ENCODE assay signal across 16 cellular contexts in the genomic region with DNA sequence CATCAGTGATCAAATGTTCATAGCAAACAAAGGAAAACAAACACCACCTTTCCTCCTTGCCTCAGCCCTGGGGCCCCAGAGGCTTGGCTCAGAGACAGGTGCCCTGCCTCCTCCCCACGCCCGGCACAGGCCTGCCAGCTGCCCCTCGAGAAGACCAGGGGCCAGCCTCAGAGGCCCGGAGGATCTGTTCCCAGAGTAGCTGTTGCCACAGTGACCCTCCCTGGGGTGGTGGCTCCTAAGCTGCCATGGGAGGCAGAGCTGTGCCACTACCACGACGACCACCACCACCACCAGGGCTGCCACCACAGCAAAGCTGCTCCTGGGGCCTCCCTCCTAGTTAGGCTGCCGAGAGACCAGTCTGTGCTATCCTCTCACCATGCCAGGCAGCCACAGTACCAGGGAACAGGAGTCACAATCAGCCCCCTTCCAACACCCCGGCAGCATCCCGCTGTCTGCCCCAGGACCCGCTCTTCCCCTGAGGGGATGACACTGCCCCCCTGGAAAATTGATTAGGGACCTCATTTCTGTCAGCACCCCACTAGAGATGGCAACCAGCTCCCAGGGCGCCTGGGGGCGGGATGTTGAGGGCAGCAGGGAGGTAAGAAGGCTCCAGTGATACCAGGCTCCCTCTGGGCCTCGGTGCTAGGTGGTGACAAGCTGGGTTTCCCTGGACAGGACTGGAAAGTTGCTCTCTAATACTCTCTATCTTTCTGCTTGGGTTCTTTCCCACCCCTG. TPM values are rescaled to one million over a fixed set of nuclear protein-coding genes. Genes with fewer than 3 reads are reported as not detected.
DNase-seq lines count a peak whose midpoint lies in the region; ATAC-seq, FAIRE-seq and TF ChIP-seq lines count a peak whose summit lies in the region.
"Had no signal": no experiment of that assay in that cellular context is flagged by ENCODE, and none has a peak within 500 bp of the region (broad histone marks: within the 10 kb centered on the region; RNA-seq: fewer than 3 reads in every experiment).

No MANE protein-coding gene starts in this region.

- H3K4me2 ChIP-seq in DND-41 (ENCODE audit: insufficient read depth, low read length): no peak overlapping the region

- H3K4me3 ChIP-seq in DND-41 (ENCODE audit: low read depth in 1 of 2, low read length in 2 of 2): no peak overlapping the region
- H3K4me3 ChIP-seq: psoas muscle, tibial artery had no signal

- H3K4me3 Mint-ChIP-seq in activated T-helper 2 cell treated with anti-CD3 and anti-CD28 coated beads, Interferon-gamma antibody, Interleukin-2, Interleukin-4, amounts not matched to agents 10 μg/mL and 5 μg/mL and 100 μg/mL, durations not matched to agents 14 hours and 24 hours and 36 hours (ENCODE audit: low read depth): no peak overlapping the region
- H3K4me3 Mint-ChIP-seq: activated CD4-positive, alpha-beta T cell treated with anti-CD3 and anti-CD28 coated beads, Interleukin-2, amount 10 ng/mL, durations not matched to agents 7 days and 5 days had no signal

- DNase-seq in COLO668 (lab: John Stamatoyannopoulos, UW; ENCODE audit: unreplicated experiment): peak; percentile 95
- no peak for DNase-seq in DND-41
- DNase-seq in NCI-H510A treated with DMSO at 0.1 percent for 48 hours (lab: John Stamatoyannopoulos, UW): peak; percentile 58
- peak; percentile 61 for DNase-seq in myocyte (ENCODE audit: low read depth)
- no peak for DNase-seq in stimulated activated CD4-positive, alpha-beta T cell treated with anti-CD3 and anti-CD28 coated beads, Interleukin-1b, Interleukin-23, amount 100 ng/mL, for 48 hours
- DNase-seq in HuH-7.5 (ENCODE audit: low spot score): no peak
- DNase-seq in GM12891 (ENCODE audit: insufficient read length, low spot score): no peak
- DNase-seq in activated T-helper 2 cell treated with anti-CD3 and anti-CD28 coated beads, Interferon-gamma antibody, Interleukin-2, Interleukin-4, amounts not matched to agents 10 μg/mL and 5 μg/mL and 100 μg/mL, durations not matched to agents 14 hours and 24 hours and 36 hours (ENCODE audit: low spot score): no peak
- DNase-seq: activated CD4-positive, alpha-beta T cell treated with anti-CD3 and anti-CD28 coated beads, Interleukin-2, amount 10 ng/mL, durations not matched to agents 7 days and 5 days; amygdala; psoas muscle; tibial artery had no signal

- ATAC-seq in DND-41 (ENCODE audit: insufficient read depth, low read depth): peak; percentile 51
- ATAC-seq: psoas muscle had no signal

- H3K79me2 ChIP-seq in DND-41 (ENCODE audit: insufficient read depth, low read length): no peaks in the 10 kb centered on the region

- H3K27me3 Mint-ChIP-seq in activated T-helper 2 cell treated with anti-CD3 and anti-CD28 coated beads, Interferon-gamma antibody, Interleukin-2, Interleukin-4, amounts not matched to agents 10 μg/mL and 5 μg/mL and 100 μg/mL, durations not matched to agents 14 hours and 24 hours and 36 hours (ENCODE audit: low read depth): no peaks in the 10 kb centered on the region
- H3K27me3 Mint-ChIP-seq: activated CD4-positive, alpha-beta T cell treated with anti-CD3 and anti-CD28 coated beads, Interleukin-2, amount 10 ng/mL, durations not matched to agents 7 days and 5 days had no signal

- no peak for TF ChIP-seq POLR2A in GM12891 (IDR thresholded peaks at IDR 0.05; ENCODE audit: low read depth, low read length)

- no peak for FAIRE-seq in GM12891 (lab: Jason Lieb, UNC)
- FAIRE-seq: HTR-8/SVneo, keratinocyte had no signal

- TF ChIP-seq CTCF in DND-41 (IDR thresholded peaks at IDR 0.05; ENCODE audit: borderline replicate concordance, extremely low read depth, low read length, poor library complexity, severe bottlenecking): no peak

- H3K27ac Mint-ChIP-seq in activated T-helper 2 cell treated with anti-CD3 and anti-CD28 coated beads, Interferon-gamma antibody, Interleukin-2, Interleukin-4, amounts not matched to agents 10 μg/mL and 5 μg/mL and 100 μg/mL, durations not matched to agents 14 hours and 24 hours and 36 hours: no peak overlapping the region
- H3K27ac Mint-ChIP-seq: activated CD4-positive, alpha-beta T cell treated with anti-CD3 and anti-CD28 coated beads, Interleukin-2, amount 10 ng/mL, durations not matched to agents 7 days and 5 days had no signal

- H4K20me1 ChIP-seq in DND-41 (ENCODE audit: insufficient read depth, low read length): peaks cover 3% of the 10 kb centered on the region

- no peaks in the 10 kb centered on the region for H3K9me3 Mint-ChIP-seq in activated T-helper 2 cell treated with anti-CD3 and anti-CD28 coated beads, Interferon-gamma antibody, Interleukin-2, Interleukin-4, amounts not matched to agents 10 μg/mL and 5 μg/mL and 100 μg/mL, durations not matched to agents 14 hours and 24 hours and 36 hours
- H3K9me3 Mint-ChIP-seq: activated CD4-positive, alpha-beta T cell treated with anti-CD3 and anti-CD28 coated beads, Interleukin-2, amount 10 ng/mL, durations not matched to agents 7 days and 5 days had no signal

- no peak overlapping the region for H3K27ac ChIP-seq in DND-41 (ENCODE audit: low read length)
- H3K27ac ChIP-seq: epithelial cell of prostate, psoas muscle, RWPE1, tibial artery had no signal

- H2AFZ ChIP-seq in DND-41 (ENCODE audit: low read depth, low read length): no peak overlapping the region

- H3K9ac ChIP-seq in DND-41 (ENCODE audit: low read depth, low read length): no peak overlapping the region

- H3K36me3 Mint-ChIP-seq in activated T-helper 2 cell treated with anti-CD3 and anti-CD28 coated beads, Interferon-gamma antibody, Interleukin-2, Interleukin-4, amounts not matched to agents 10 μg/mL and 5 μg/mL and 100 μg/mL, durations not matched to agents 14 hours and 24 hours and 36 hours (ENCODE audit: low read depth): peaks cover 22% of the 10 kb centered on the region

- no peaks in the 10 kb centered on the region for H3K9me3 ChIP-seq in DND-41 (ENCODE audit: insufficient read depth, low read length, severe bottlenecking)
- H3K9me3 ChIP-seq: psoas muscle, tibial artery had no signal

- H3K36me3 ChIP-seq in DND-41 (ENCODE audit: insufficient read depth, low read length): peaks cover 9% of the 10 kb centered on the region; the same call in 1 of the 2 replicates

- no peaks in the 10 kb centered on the region for H3K4me1 ChIP-seq in DND-41 (ENCODE audit: insufficient read depth, low read length)
- H3K4me1 ChIP-seq: psoas muscle had no signal

- H3K4me1 Mint-ChIP-seq in activated T-helper 2 cell treated with anti-CD3 and anti-CD28 coated beads, Interferon-gamma antibody, Interleukin-2, Interleukin-4, amounts not matched to agents 10 μg/mL and 5 μg/mL and 100 μg/mL, durations not matched to agents 14 hours and 24 hours and 36 hours (ENCODE audit: low read depth): peaks cover 32% of the 10 kb centered on the region

- H3K27me3 ChIP-seq in DND-41 (ENCODE audit: insufficient read depth, low read length, poor library complexity): no peaks in the 10 kb centered on the region
- H3K27me3 ChIP-seq: tibial artery had no signal

- intact Hi-C loops in activated T-helper 2 cell treated with anti-CD3 and anti-CD28 coated beads, Interferon-gamma antibody, Interleukin-2, Interleukin-4, amounts not matched to agents 10 μg/mL and 5 μg/mL and 100 μg/mL, durations not matched to agents 14 hours and 24 hours and 36 hours (cut with micrococcal nuclease): no loop called here

TF ChIP-seq in GM12891, 5 proteins besides CTCF, POLR2A, EP300 and RAD21:
- TF ChIP-seq PAX5 (IDR thresholded peaks at IDR 0.05; ENCODE audit: insufficient read depth, low read length, severe bottlenecking) (no peak), POU2F2 (IDR thresholded peaks at IDR 0.05; ENCODE audit: low read depth, low read length) (no peak)
TF ChIP-seq in GM12891: peak in this region for 0.

RNA-seq across cellular contexts. Expression of a gene that starts 30.5 kb away (rescaled TPM):
- 3.6 and 9.5 TPM in 2 replicates for total RNA-seq in myocyte
- 10.2 TPM for polyA plus RNA-seq in myocyte (2012)
- polyA plus RNA-seq in GM12891 (2012; ENCODE audit: low read depth, missing spikeins): 0.18 TPM
- total RNA-seq in activated T-helper 2 cell treated with anti-CD3 and anti-CD28 coated beads, Interferon-gamma antibody, Interleukin-2, Interleukin-4, amounts not matched to agents 10 μg/mL and 5 μg/mL and 100 μg/mL, durations not matched to agents 14 hours and 24 hours and 36 hours: 30.6 and 31.1 TPM in 2 replicates

Comparison
In these comparisons a context has a peak if more than half of its experiments do, and no peak if none do; other contexts are left out.
1. DNase-seq: peak in COLO668 (single experiment), NCI-H510A treated with DMSO at 0.1 percent for 48 hours (single experiment) and myocyte (single experiment); none in DND-41 (single experiment), stimulated activated CD4-positive, alpha-beta T cell treated with anti-CD3 and anti-CD28 coated beads, Interleukin-1b, Interleukin-23, amount 100 ng/mL, for 48 hours (single experiment), HuH-7.5 (single experiment), GM12891 (single experiment) and activated T-helper 2 cell treated with anti-CD3 and anti-CD28 coated beads, Interferon-gamma antibody, Interleukin-2, Interleukin-4, amounts not matched to agents 10 μg/mL and 5 μg/mL and 100 μg/mL, durations not matched to agents 14 hours and 24 hours and 36 hours (single experiment).